In genomic region chr16:28377822-28378221, GRCh38 we compare ENCODE assay signal across 1 cellular context. TPM values are rescaled to one million over a fixed set of nuclear protein-coding genes. Genes with fewer than 3 reads are reported as not detected.
"Had no signal": no experiment of that assay in that cellular context is flagged by ENCODE, and none has a peak within 500 bp of the region (broad histone marks: within the 10 kb centered on the region; RNA-seq: fewer than 3 reads in every experiment).

No MANE protein-coding gene starts in this region.

RNA-seq across cellular contexts. Expression of gene NPIPB6, which starts 14.5 kb away (rescaled TPM):
- total RNA-seq: cardiac septum had no signal
